In the genomic region with DNA sequence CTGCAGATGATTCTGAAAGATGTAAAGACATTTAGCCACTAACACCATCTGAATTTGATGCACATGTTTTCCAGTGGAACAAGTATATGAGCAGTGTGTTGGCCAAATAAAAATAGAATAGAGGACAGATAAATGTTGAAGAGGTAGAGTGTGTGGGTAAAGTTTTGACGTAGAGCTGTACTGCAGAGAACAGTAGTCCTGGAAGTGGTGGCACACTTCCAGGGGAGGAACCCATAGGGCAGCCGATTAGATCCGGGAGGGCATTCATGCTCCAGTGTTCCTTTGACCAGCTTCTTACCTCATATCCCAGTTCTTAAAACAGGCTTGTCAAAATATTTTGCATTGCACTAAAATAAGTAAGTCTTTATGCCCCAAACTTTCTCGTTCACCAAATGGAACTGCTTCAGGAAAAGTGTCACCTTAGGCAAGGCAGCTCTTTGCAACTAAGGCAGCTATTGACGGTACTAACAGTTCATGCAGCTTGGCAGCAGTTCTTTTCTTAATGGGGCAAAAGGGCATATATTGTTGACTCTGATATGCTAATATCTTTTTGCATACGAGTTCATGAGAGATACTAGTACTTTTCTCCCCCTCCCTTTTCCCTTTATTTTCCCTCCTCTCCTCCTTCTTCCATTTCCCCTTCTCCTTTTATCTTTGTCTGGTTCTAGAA, we compare ENCODE assay signal across 21 cellular contexts.
DNase-seq lines count a peak whose midpoint lies in the region; ATAC-seq, FAIRE-seq and TF ChIP-seq lines count a peak whose summit lies in the region.
"Had no signal": no experiment of that assay in that cellular context is flagged by ENCODE, and none has a peak within 500 bp of the region (broad histone marks: within the 10 kb centered on the region; RNA-seq: fewer than 3 reads in every experiment).

No MANE protein-coding gene starts in this region.

- H3K9ac ChIP-seq in HepG2 (ENCODE audit: insufficient read depth, low read depth, low read length) = no peak overlapping the region

- H3K9me3 Mint-ChIP-seq in activated T-cell treated with anti-CD3 and anti-CD28 coated beads, Interleukin-2, amount 50 U/mL, for 4 hours = peaks cover 5% of the 10 kb centered on the region

- no peak for TF ChIP-seq RAD21 in HepG2 (CRISPR knock-in tag; IDR thresholded peaks at IDR 0.05)

- no peak overlapping the region for H2AFZ ChIP-seq in HepG2 (ENCODE audit: low read length)

- no peaks in the 10 kb centered on the region for H3K79me2 ChIP-seq in HepG2 (ENCODE audit: insufficient read depth, low read length)

- POLR2A ChIA-PET in HepG2 (lab: Yijun Ruan, JAX) = no interaction called here

- BruUV-seq in HepG2 (replicated peaks; lab: Mats Ljungman, UMichigan) = no TSS peak

- TF ChIP-seq CTCF in right lobe of liver (IDR thresholded peaks at IDR 0.05) = no peak
- TF ChIP-seq CTCF in HepG2 (CRISPR knock-in tag; IDR thresholded peaks at IDR 0.05) = no peak
- TF ChIP-seq CTCF in thyroid gland (IDR thresholded peaks at IDR 0.05) = no peak

- DNase-seq in right lobe of liver = no peak
- no peak for DNase-seq in HepG2 (ENCODE audit: low spot score)
- DNase-seq in left cardiac atrium = peak; percentile 54
- peak; percentile 27 to 50 (median 45) for DNase-seq in right cardiac atrium
- DNase-seq in thyroid gland = peak; percentile 3 to 5
- no peak for DNase-seq in activated T-cell treated with anti-CD3 and anti-CD28 coated beads, Interleukin-2, amount 50 U/mL, for 4 hours
- DNase-seq in NCI-H345 treated with DMSO at 0.1 percent for 48 hours (lab: John Stamatoyannopoulos, UW; ENCODE audit: unreplicated experiment) = no peak
- DNase-seq: C1 segment of cervical spinal cord; Calu3; CD4-positive, alpha-beta memory T cell; COR-L47; DMS53; DMS79 treated with DMSO at 0.1 percent for 48 hours; GF-D8; GOT3; HFFc6 had no signal

- no peak overlapping the region for H3K27ac ChIP-seq in right lobe of liver
- no peak overlapping the region for H3K27ac ChIP-seq in HepG2 (ENCODE audit: extremely low read length, insufficient read depth, low read length)
- no peak overlapping the region for H3K27ac ChIP-seq in right cardiac atrium (ENCODE audit: low read length)
- H3K27ac ChIP-seq in thyroid gland = no peak overlapping the region

- no peak overlapping the region for H3K4me3 ChIP-seq in right lobe of liver
- no peak overlapping the region for H3K4me3 ChIP-seq in HepG2 (replicated peaks in 1 of 3; ENCODE audit: insufficient read depth in 1 of 3, low read depth in 2 of 3, low read length in 3 of 3)
- H3K4me3 ChIP-seq in right cardiac atrium (ENCODE audit: low read length) = no peak overlapping the region
- H3K4me3 ChIP-seq in thyroid gland (replicated peaks in 1 of 3) = no peak overlapping the region
- H3K4me3 ChIP-seq: HAP-1 had no signal

- H3K9me3 ChIP-seq in right lobe of liver (no peaks in the 10 kb centered on the region), HepG2 (ENCODE audit: low read length) (peaks cover 23% of the 10 kb centered on the region; the same call in 1 of the 2 replicates), right cardiac atrium (ENCODE audit: control insufficient read depth, low read length) (no peaks in the 10 kb centered on the region), thyroid gland (no peaks in the 10 kb centered on the region)
- H3K9me3 ChIP-seq: HAP-1 had no signal

- TF ChIP-seq EP300 in HepG2 (IDR thresholded peaks at IDR 0.05; ENCODE audit: low read depth in 2 of 2, low read length in 2 of 2) (no peak), HepG2 (CRISPR knock-in tag; IDR thresholded peaks at IDR 0.05; ENCODE audit: borderline replicate concordance) (no peak)

- H3K4me1 Mint-ChIP-seq in activated T-cell treated with anti-CD3 and anti-CD28 coated beads, Interleukin-2, amount 50 U/mL, for 4 hours (ENCODE audit: low read depth) = no peaks in the 10 kb centered on the region
- H3K4me1 Mint-ChIP-seq: CD4-positive, alpha-beta memory T cell had no signal

- intact Hi-C loops in right lobe of liver (cut with DNase I) = no loop called here
- intact Hi-C loops in HepG2 (cut with micrococcal nuclease; ENCODE audit: unreplicated experiment) = no loop called here
- intact Hi-C loops in left cardiac atrium (cut with DNase I) = no loop called here
- intact Hi-C loops in right cardiac atrium (cut with DNase I) = no loop called here
- intact Hi-C loops in thyroid gland (cut with DNase I) = no loop called here

- WGBS in right lobe of liver (ENCODE audit: insufficient coverage, low coverage, low lambda C conversion rate, missing lambda C conversion rate) = 57% methylated on average over 6 of the region's 6 CpGs
- WGBS in HepG2 (ENCODE audit: low lambda C conversion rate) = 10% methylated on average over 6 of the region's 6 CpGs
- 67% methylated on average over 6 of the region's 6 CpGs for WGBS in right cardiac atrium
- WGBS in thyroid gland, 2 donors = 61 to 66% methylated on average over 6 of the region's 6 CpGs

- no peak overlapping the region for H3K4me3 Mint-ChIP-seq in activated T-cell treated with anti-CD3 and anti-CD28 coated beads, Interleukin-2, amount 50 U/mL, for 4 hours
- H3K4me3 Mint-ChIP-seq: CD4-positive, alpha-beta memory T cell; HFFc6 had no signal

- CTCF ChIA-PET in HepG2 (lab: Yijun Ruan, JAX; ENCODE audit: low intra/inter-chr PET ratio, low total read pairs) = no interaction called here

- no peak overlapping the region for H3K4me2 ChIP-seq in HepG2 (ENCODE audit: low read depth, low read length)

- H3K27me3 ChIP-seq in right lobe of liver (no peaks in the 10 kb centered on the region), HepG2 (ENCODE audit: control insufficient read depth in 1 of 2, insufficient read depth in 2 of 2, low read length in 2 of 2) (no peaks in the 10 kb centered on the region), right cardiac atrium (ENCODE audit: control insufficient read depth, insufficient read depth) (no peaks in the 10 kb centered on the region), thyroid gland (no peaks in the 10 kb centered on the region)

- no peaks in the 10 kb centered on the region for H4K20me1 ChIP-seq in HepG2 (ENCODE audit: insufficient read depth, low read length)

- peak in 3 of 4 donors; percentile 33 to 52 (median 43) for ATAC-seq in right lobe of liver
- ATAC-seq in HepG2 = no peak
- peak in 1 of 2 donors; percentile 72 for ATAC-seq in left cardiac atrium
- peak; percentile 72 to 90 for ATAC-seq in right cardiac atrium
- no peak for ATAC-seq in activated T-cell treated with anti-CD3 and anti-CD28 coated beads, Interleukin-2, amount 50 U/mL, for 4 hours
- no peak for ATAC-seq in GM18520 (IDR thresholded peaks at IDR 0.05; ENCODE audit: unreplicated experiment)

- in situ Hi-C loops in HepG2 (cut with HindIII; ENCODE audit: extremely low pct_ligation_motif_present, low pct_unique_long_range_greater_than_20kb) = no loop called here

- H3K27me3 Mint-ChIP-seq in activated T-cell treated with anti-CD3 and anti-CD28 coated beads, Interleukin-2, amount 50 U/mL, for 4 hours (ENCODE audit: low read depth) = no peaks in the 10 kb centered on the region
- H3K27me3 Mint-ChIP-seq: CD4-positive, alpha-beta memory T cell had no signal

- H3K36me3 ChIP-seq in right lobe of liver (no peaks in the 10 kb centered on the region), HepG2 (replicated peaks in 1 of 2; ENCODE audit: control insufficient read depth in 1 of 2, insufficient read depth in 2 of 2, low read length in 2 of 2) (no peaks in the 10 kb centered on the region), thyroid gland (no peaks in the 10 kb centered on the region)
- H3K36me3 ChIP-seq: HAP-1 had no signal

- no peak for TF ChIP-seq POLR2A in right lobe of liver (IDR thresholded peaks at IDR 0.05)
- no peak for TF ChIP-seq POLR2A in HepG2 (IDR thresholded peaks at IDR 0.05; ENCODE audit: insufficient read depth in 1 of 2, low read depth in 2 of 2, low read length in 2 of 2)
- no peak for TF ChIP-seq POLR2A in thyroid gland (IDR thresholded peaks at IDR 0.05)

- H3K36me3 Mint-ChIP-seq in activated T-cell treated with anti-CD3 and anti-CD28 coated beads, Interleukin-2, amount 50 U/mL, for 4 hours (ENCODE audit: insufficient read depth) = no peaks in the 10 kb centered on the region
- H3K36me3 Mint-ChIP-seq: CD4-positive, alpha-beta memory T cell had no signal

- no peaks in the 10 kb centered on the region for H3K4me1 ChIP-seq in right lobe of liver
- H3K4me1 ChIP-seq in HepG2 (ENCODE audit: insufficient read depth, low read length) = no peaks in the 10 kb centered on the region
- no peaks in the 10 kb centered on the region for H3K4me1 ChIP-seq in right cardiac atrium (ENCODE audit: control insufficient read depth, insufficient read depth, low read length)
- no peaks in the 10 kb centered on the region for H3K4me1 ChIP-seq in thyroid gland
- H3K4me1 ChIP-seq: HAP-1 had no signal

- no peak for FAIRE-seq in HepG2 (lab: Jason Lieb, UNC)
- FAIRE-seq: GM12891, GM18507, H54 had no signal

TF ChIP-seq in HepG2, 621 proteins besides CTCF, POLR2A, EP300 and RAD21 (continues in another document):
- TF ChIP-seq SMAD1 (CRISPR knock-in tag; IDR thresholded peaks at IDR 0.05; ENCODE audit: borderline replicate concordance, low read depth) (no peak), ZNF33B (CRISPR knock-in tag; IDR thresholded peaks at IDR 0.05) (no peak), SOX6 (IDR thresholded peaks at IDR 0.05) (no peak), SOX6 (CRISPR knock-in tag; IDR thresholded peaks at IDR 0.05) (no peak), THAP11 (CRISPR knock-in tag; IDR thresholded peaks at IDR 0.05) (no peak), ZNF75D (CRISPR knock-in tag; IDR thresholded peaks at IDR 0.05; ENCODE audit: borderline replicate concordance) (no peak), ZNF180 (CRISPR knock-in tag; IDR thresholded peaks at IDR 0.05; ENCODE audit: borderline replicate concordance, low read depth) (no peak), ARID2 (CRISPR knock-in tag; IDR thresholded peaks at IDR 0.05; ENCODE audit: borderline replicate concordance) (no peak)
- TF ChIP-seq, protein P1, sequence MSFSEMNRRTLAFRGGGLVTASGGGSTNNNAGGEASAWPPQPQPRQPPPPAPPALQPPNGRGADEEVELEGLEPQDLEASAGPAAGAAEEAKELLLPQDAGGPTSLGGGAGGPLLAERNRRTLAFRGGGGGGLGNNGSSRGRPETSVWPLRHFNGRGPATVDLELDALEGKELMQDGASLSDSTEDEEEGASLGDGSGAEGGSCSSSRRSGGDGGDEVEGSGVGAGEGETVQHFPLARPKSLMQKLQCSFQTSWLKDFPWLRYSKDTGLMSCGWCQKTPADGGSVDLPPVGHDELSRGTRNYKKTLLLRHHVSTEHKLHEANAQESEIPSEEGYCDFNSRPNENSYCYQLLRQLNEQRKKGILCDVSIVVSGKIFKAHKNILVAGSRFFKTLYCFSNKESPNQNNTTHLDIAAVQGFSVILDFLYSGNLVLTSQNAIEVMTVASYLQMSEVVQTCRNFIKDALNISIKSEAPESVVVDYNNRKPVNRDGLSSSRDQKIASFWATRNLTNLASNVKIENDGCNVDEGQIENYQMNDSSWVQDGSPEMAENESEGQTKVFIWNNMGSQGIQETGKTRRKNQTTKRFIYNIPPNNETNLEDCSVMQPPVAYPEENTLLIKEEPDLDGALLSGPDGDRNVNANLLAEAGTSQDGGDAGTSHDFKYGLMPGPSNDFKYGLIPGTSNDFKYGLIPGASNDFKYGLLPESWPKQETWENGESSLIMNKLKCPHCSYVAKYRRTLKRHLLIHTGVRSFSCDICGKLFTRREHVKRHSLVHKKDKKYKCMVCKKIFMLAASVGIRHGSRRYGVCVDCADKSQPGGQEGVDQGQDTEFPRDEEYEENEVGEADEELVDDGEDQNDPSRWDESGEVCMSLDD (CRISPR knock-in tag; IDR thresholded peaks at IDR 0.05; ENCODE audit: borderline replicate concordance) = no peak

Comparison
In these comparisons a context has a peak if more than half of its experiments do, and no peak if none do; other contexts are left out.
1. ATAC-seq: peak in right lobe of liver (3 of 4) and right cardiac atrium (2 of 2); none in HepG2 (single experiment), activated T-cell treated with anti-CD3 and anti-CD28 coated beads, Interleukin-2, amount 50 U/mL, for 4 hours (0 of 2) and GM18520 (single experiment).
2. DNase-seq: peak in left cardiac atrium (single experiment), right cardiac atrium (3 of 3) and thyroid gland (2 of 2); none in right lobe of liver (0 of 3), HepG2 (single experiment), activated T-cell treated with anti-CD3 and anti-CD28 coated beads, Interleukin-2, amount 50 U/mL, for 4 hours (single experiment) and NCI-H345 treated with DMSO at 0.1 percent for 48 hours (single experiment).